In the genomic region with DNA sequence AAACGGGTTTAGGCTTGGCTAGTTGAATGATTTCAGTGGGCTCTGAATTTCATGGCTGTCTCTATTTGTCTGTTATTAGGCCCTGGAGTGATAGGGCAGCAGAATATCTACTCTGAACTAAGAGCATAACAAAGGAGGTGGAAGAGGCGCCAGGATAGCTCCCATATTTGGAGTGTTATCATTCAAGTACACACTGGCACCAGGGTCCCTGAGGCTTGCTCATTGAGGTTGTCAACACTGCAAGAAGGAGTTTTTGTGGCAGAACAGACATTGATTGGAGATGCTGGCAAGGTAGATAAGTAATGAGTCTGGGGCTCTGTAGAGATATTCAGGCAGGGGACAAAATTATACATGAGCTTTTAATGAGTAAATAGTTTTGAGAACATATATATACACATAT, we compare ENCODE assay signal across 1 cellular context.
TF ChIP-seq lines count a peak whose summit lies in the region.

No MANE protein-coding gene starts in this region.

TF ChIP-seq in SK-N-SH, 30 proteins besides CTCF, POLR2A, EP300 and RAD21 (continued from another document):
- TF ChIP-seq JUND (IDR thresholded peaks at IDR 0.05), result no peak
